ENCODE assay signal across 12 cellular contexts in the genomic region with DNA sequence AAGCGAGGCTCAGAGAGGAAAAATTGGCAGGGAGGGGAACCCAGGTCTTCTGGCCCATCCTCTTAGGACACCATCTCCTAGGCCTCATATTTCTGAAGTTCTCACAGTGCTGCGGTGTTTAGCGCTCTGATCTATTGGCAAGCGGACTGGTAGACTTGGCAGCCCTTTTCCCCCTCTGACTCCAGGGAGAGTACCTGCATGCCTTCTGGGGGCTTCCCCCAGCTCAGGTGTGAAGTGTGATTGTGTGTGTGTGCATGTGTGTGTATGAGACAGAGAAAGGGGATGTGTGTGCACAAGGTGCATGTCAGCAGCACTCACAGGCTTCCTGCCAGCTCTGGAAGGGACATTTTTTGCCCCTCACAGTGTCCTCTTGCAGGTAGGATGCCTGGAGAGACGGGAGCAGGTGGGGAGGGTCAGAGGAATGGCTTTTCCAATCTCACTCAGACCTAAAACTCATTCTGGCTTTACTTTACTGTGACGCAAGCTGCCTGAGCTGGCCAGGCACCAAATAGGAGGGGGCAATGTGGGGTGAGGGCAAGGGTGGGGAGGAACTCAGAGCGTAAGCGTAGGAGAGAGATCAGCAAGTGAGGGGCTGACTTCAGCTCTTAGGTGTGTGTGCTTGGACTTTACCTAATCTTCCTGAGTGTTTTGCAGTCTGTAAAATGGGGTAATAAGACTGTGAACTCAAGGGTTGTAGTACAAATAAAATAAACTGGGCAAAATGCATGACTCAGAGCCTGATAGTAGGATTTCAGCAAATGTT. TPM values are rescaled to one million over a fixed set of nuclear protein-coding genes. Genes with fewer than 3 reads are reported as not detected.
DNase-seq lines count a peak whose midpoint lies in the region; ATAC-seq and TF ChIP-seq lines count a peak whose summit lies in the region.
"Had no signal": no experiment of that assay in that cellular context is flagged by ENCODE, and none has a peak within 500 bp of the region (broad histone marks: within the 10 kb centered on the region; RNA-seq: fewer than 3 reads in every experiment).

No MANE protein-coding gene starts in this region.

- H3K36me3 ChIP-seq in CD4-positive, CD25-positive, alpha-beta regulatory T cell (ENCODE audit: control insufficient read depth, insufficient read depth, low read length), result peaks cover 1% of the 10 kb centered on the region
- peaks cover 10% of the 10 kb centered on the region for H3K36me3 ChIP-seq in lower lobe of right lung

- no peak for ATAC-seq in CD4-positive, CD25-positive, alpha-beta regulatory T cell (ENCODE audit: low read depth in 2 of 2)
- ATAC-seq in T-cell (replicated peaks in 1 of 4), result no peak
- ATAC-seq in lower lobe of right lung, result peak; percentile 40 to 44

- peaks cover 16% of the 10 kb centered on the region for H3K36me3 Mint-ChIP-seq in CD4-positive, CD25-positive, alpha-beta regulatory T cell
- H3K36me3 Mint-ChIP-seq in T-cell (peaks cover 10% of the 10 kb centered on the region), osteocyte (ENCODE audit: unreplicated experiment) (peaks cover 13% of the 10 kb centered on the region)

- peaks cover 20% of the 10 kb centered on the region for H3K4me1 ChIP-seq in CD4-positive, CD25-positive, alpha-beta regulatory T cell (ENCODE audit: control insufficient read depth, insufficient read depth, low read length, poor library complexity, severe bottlenecking)
- peaks cover 43% of the 10 kb centered on the region for H3K4me1 ChIP-seq in lower lobe of right lung

- peaks cover 0 to 2% (median 0%) of the 10 kb centered on the region in 7 donors for H3K9me3 Mint-ChIP-seq in CD4-positive, CD25-positive, alpha-beta regulatory T cell
- H3K9me3 Mint-ChIP-seq in T-cell (no peaks in the 10 kb centered on the region), osteocyte (ENCODE audit: unreplicated experiment) (no peaks in the 10 kb centered on the region)
- H3K9me3 Mint-ChIP-seq: activated T-helper 2 cell treated with anti-CD3 and anti-CD28 coated beads, Interferon-gamma antibody, Interleukin-2, Interleukin-4, amounts not matched to agents 10 μg/mL and 5 μg/mL and 100 μg/mL, durations not matched to agents 14 hours and 24 hours and 36 hours had no signal

- no peaks in the 10 kb centered on the region for H3K27me3 Mint-ChIP-seq in CD4-positive, CD25-positive, alpha-beta regulatory T cell
- H3K27me3 Mint-ChIP-seq in T-cell (no peaks in the 10 kb centered on the region), osteocyte (ENCODE audit: unreplicated experiment) (no peaks in the 10 kb centered on the region)

- H3K9me3 ChIP-seq in CD4-positive, CD25-positive, alpha-beta regulatory T cell (ENCODE audit: control insufficient read depth in 2 of 2, low read length in 2 of 2), result no peaks in the 10 kb centered on the region
- H3K9me3 ChIP-seq in lower lobe of right lung, result no peaks in the 10 kb centered on the region
- H3K9me3 ChIP-seq: BLaER1 treated with 17β-estradiol and CSF1 and Interleukin-3, amounts not matched to agents 10 nM and 100 nM; heart left ventricle had no signal

- intact Hi-C loops in lower lobe of right lung (cut with DNase I), result no loop called here

- peak overlapping the region in 2 of 3 donors; percentile 29 to 52 for H3K27ac Mint-ChIP-seq in CD4-positive, CD25-positive, alpha-beta regulatory T cell
- H3K27ac Mint-ChIP-seq in T-cell (peak overlapping the region; percentile 28 to 34), osteocyte (ENCODE audit: unreplicated experiment) (no peak overlapping the region)
- H3K27ac Mint-ChIP-seq: activated T-helper 2 cell treated with anti-CD3 and anti-CD28 coated beads, Interferon-gamma antibody, Interleukin-2, Interleukin-4, amounts not matched to agents 10 μg/mL and 5 μg/mL and 100 μg/mL, durations not matched to agents 14 hours and 24 hours and 36 hours had no signal

- H3K4me3 Mint-ChIP-seq in CD4-positive, CD25-positive, alpha-beta regulatory T cell, result no peak overlapping the region
- H3K4me3 Mint-ChIP-seq in T-cell (no peak overlapping the region), osteocyte (ENCODE audit: unreplicated experiment) (no peak overlapping the region)

- TF ChIP-seq CTCF in lower lobe of right lung (IDR thresholded peaks at IDR 0.05), result no peak
- no peak for TF ChIP-seq CTCF in osteocyte (IDR thresholded peaks at IDR 0.05)

- DNase-seq in CD4-positive, CD25-positive, alpha-beta regulatory T cell, result no peak
- DNase-seq in T-cell (no peak), lower lobe of right lung (no peak), osteocyte (ENCODE audit: extremely low spot score, unreplicated experiment) (no peak), T-helper 2 cell (no peak)
- DNase-seq in stimulated activated CD4-positive, alpha-beta T cell treated with anti-CD3 and anti-CD28 coated beads, Interleukin-12 subunit alpha, Interleukin-12 subunit beta, amount 100 ng/mL, for 4 hours, result no peak
- DNase-seq: heart left ventricle; NCI-H146; stimulated activated CD4-positive, alpha-beta T cell treated with anti-CD3 and anti-CD28 coated beads, Interleukin-2, amount 100 ng/mL, for 24 hours had no signal

- H3K4me3 ChIP-seq in CD4-positive, CD25-positive, alpha-beta regulatory T cell (ENCODE audit: low read depth, low read length), result no peak overlapping the region
- H3K4me3 ChIP-seq in lower lobe of right lung, result no peak overlapping the region
- H3K4me3 ChIP-seq: BLaER1 treated with 17β-estradiol and CSF1 and Interleukin-3, amounts not matched to agents 10 nM and 100 nM; heart left ventricle had no signal

- no peak overlapping the region for H3K27ac ChIP-seq in CD4-positive, CD25-positive, alpha-beta regulatory T cell (ENCODE audit: insufficient read depth, low read length, poor library complexity, severe bottlenecking)
- H3K27ac ChIP-seq in lower lobe of right lung, result peak overlapping the region; percentile 68
- H3K27ac ChIP-seq: BLaER1 treated with 17β-estradiol and CSF1 and Interleukin-3, amounts not matched to agents 10 nM and 100 nM; heart left ventricle had no signal

- H3K4me1 Mint-ChIP-seq in CD4-positive, CD25-positive, alpha-beta regulatory T cell, result peaks cover 20 to 66% (median 44%) of the 10 kb centered on the region in 4 donors
- H3K4me1 Mint-ChIP-seq in T-cell (peaks cover 44 to 63% (median 47%) of the 10 kb centered on the region in 3 donors), osteocyte (ENCODE audit: unreplicated experiment) (peaks cover 42% of the 10 kb centered on the region)

- H3K27me3 ChIP-seq in CD4-positive, CD25-positive, alpha-beta regulatory T cell (ENCODE audit: control insufficient read depth, insufficient read depth, low read length), result no peaks in the 10 kb centered on the region
- H3K27me3 ChIP-seq in lower lobe of right lung (ENCODE audit: low read depth), result no peaks in the 10 kb centered on the region
- H3K27me3 ChIP-seq: BLaER1 treated with 17β-estradiol and CSF1 and Interleukin-3, amounts not matched to agents 10 nM and 100 nM; heart left ventricle had no signal

- POLR2A ChIA-PET in T-cell (lab: Charles Lee), result no interaction called here

- CTCF ChIA-PET in T-cell (lab: Charles Lee), result no interaction called here

RNA-seq across cellular contexts. Expression of gene IL17RE, which starts 4.0 kb away (rescaled TPM):
- total RNA-seq in CD4-positive, CD25-positive, alpha-beta regulatory T cell, result 4.3 TPM
- polyA plus RNA-seq in CD4-positive, CD25-positive, alpha-beta regulatory T cell, result under 1 TPM in 3 of 4 donors, not detected in 1; 0.31 to 0.33 (median 0.32) TPM
- total RNA-seq in T-cell, result 1 to 10 TPM in 4 of 5 donors, under 1 TPM in 1; 0.68 to 5.1 (median 1.9) TPM
- total RNA-seq in lower lobe of right lung, result 21.5 TPM
- total RNA-seq in osteocyte, result 0.89 and 1.4 TPM in 2 replicates

RNA-seq across cellular contexts. Expression of gene JAGN1, which starts 8.2 kb away (rescaled TPM):
- total RNA-seq in CD4-positive, CD25-positive, alpha-beta regulatory T cell, result 17.7 TPM
- polyA plus RNA-seq in CD4-positive, CD25-positive, alpha-beta regulatory T cell, result 10 to 100 TPM; 52.6 to 70.8 (median 58.3) TPM
- total RNA-seq in T-cell (10 to 100 TPM; 16.9 to 28.6 (median 23.7) TPM), lower lobe of right lung (23.8 TPM), osteocyte (28.5 and 31.5 TPM in 2 replicates)

RNA-seq across cellular contexts. Expression of gene IL17RC, which starts 18.2 kb away (rescaled TPM):
- total RNA-seq in CD4-positive, CD25-positive, alpha-beta regulatory T cell, result 1.1 TPM
- polyA plus RNA-seq in CD4-positive, CD25-positive, alpha-beta regulatory T cell, result 1 to 10 TPM; 5.6 to 9.5 (median 7.5) TPM
- total RNA-seq in T-cell, result 1 to 10 TPM in 2 of 5 donors, under 1 TPM in 3; 0.54 to 1.2 (median 0.80) TPM
- 27.2 TPM for total RNA-seq in lower lobe of right lung
- total RNA-seq in osteocyte, result 36.5 and 36.6 TPM in 2 replicates

RNA-seq across cellular contexts. Expression of gene CIDEC, which starts 18.6 kb away (rescaled TPM):
- not detected for total RNA-seq in CD4-positive, CD25-positive, alpha-beta regulatory T cell
- not detected for polyA plus RNA-seq in CD4-positive, CD25-positive, alpha-beta regulatory T cell
- total RNA-seq in T-cell, result under 1 TPM in 1 of 5 donors, not detected in 4; 0.66 TPM
- not detected for total RNA-seq in lower lobe of right lung
- not detected in 2 replicates for total RNA-seq in osteocyte
- total RNA-seq: activated T-helper 2 cell treated with anti-CD3 and anti-CD28 coated beads, Interferon-gamma antibody, Interleukin-2, Interleukin-4, amounts not matched to agents 10 μg/mL and 5 μg/mL and 100 μg/mL, durations not matched to agents 14 hours and 24 hours and 36 hours; dermis blood vessel endothelial cell had no signal

RNA-seq across cellular contexts. Expression of gene CRELD1, which starts 35.0 kb away (rescaled TPM):
- total RNA-seq in CD4-positive, CD25-positive, alpha-beta regulatory T cell, result 24.6 TPM
- polyA plus RNA-seq in CD4-positive, CD25-positive, alpha-beta regulatory T cell, result 10 to 100 TPM; 20.5 to 26.5 (median 23.9) TPM
- total RNA-seq in T-cell (10 to 100 TPM; 23.0 to 55.2 (median 48.0) TPM), lower lobe of right lung (54.3 TPM), osteocyte (24.8 and 25.3 TPM in 2 replicates)

Comparison
In these comparisons a context has a peak if more than half of its experiments do, and no peak if none do; other contexts are left out.
1. ATAC-seq: peak in lower lobe of right lung (2 of 2); none in CD4-positive, CD25-positive, alpha-beta regulatory T cell (0 of 2) and T-cell (0 of 4).
2. RNA of gene IL17RC, which starts 18.2 kb away (total RNA-seq): 36.5 to 36.6 TPM in osteocyte and 27.2 TPM in lower lobe of right lung (single experiment); 1.1 TPM in CD4-positive, CD25-positive, alpha-beta regulatory T cell (single experiment) and 0.54 to 1.2 TPM in T-cell; every median in the first group is over 10 times any median in the second.